ENCODE assay signal across 22 cellular contexts in genomic region chr13:47027797-47028437, GRCh38.
"Had no signal": no experiment of that assay in that cellular context is flagged by ENCODE, and none has a peak within 500 bp of the region (broad histone marks: within the 10 kb centered on the region; RNA-seq: fewer than 3 reads in every experiment).

No MANE protein-coding gene starts in this region.

- H3K4me3 Mint-ChIP-seq: activated T-cell treated with anti-CD3 and anti-CD28 coated beads, Interleukin-2, amount 50 U/mL, for 72 hours; effector memory CD8-positive, alpha-beta T cell; naive thymus-derived CD4-positive, alpha-beta T cell; stimulated activated memory B cell treated with anti-CD40 and anti-IgM and Interleukin-4, amounts not matched to agents 10 μg/mL and 1 μg/mL and 100 μg/mL, for 72 hours had no signal

- H3K27me3 Mint-ChIP-seq: stimulated activated memory B cell treated with anti-CD40 and anti-IgM and Interleukin-4, amounts not matched to agents 10 μg/mL and 1 μg/mL and 100 μg/mL, for 72 hours had no signal

- H3K36me3 Mint-ChIP-seq: naive thymus-derived CD4-positive, alpha-beta T cell; stimulated activated memory B cell treated with anti-CD40 and anti-IgM and Interleukin-4, amounts not matched to agents 10 μg/mL and 1 μg/mL and 100 μg/mL, for 72 hours had no signal

- H3K4me3 ChIP-seq: ascending aorta, esophagus squamous epithelium, lung, mucosa of descending colon, sigmoid colon, spleen, thoracic aorta, upper lobe of right lung had no signal

- H3K36me3 ChIP-seq: ascending aorta, esophagus squamous epithelium, sigmoid colon, spleen, thoracic aorta, upper lobe of right lung had no signal

- H3K4me1 ChIP-seq: ascending aorta, esophagus squamous epithelium, sigmoid colon, upper lobe of right lung had no signal

- H3K4me1 Mint-ChIP-seq: naive thymus-derived CD4-positive, alpha-beta T cell had no signal

- H3K9me3 ChIP-seq: ascending aorta, esophagus squamous epithelium, mucosa of descending colon, sigmoid colon, spleen, thoracic aorta, upper lobe of right lung had no signal

- H3K9me3 Mint-ChIP-seq: activated T-cell treated with anti-CD3 and anti-CD28 coated beads, Interleukin-2, amount 50 U/mL, for 72 hours; effector memory CD8-positive, alpha-beta T cell; naive thymus-derived CD4-positive, alpha-beta T cell; stimulated activated memory B cell treated with anti-CD40 and anti-IgM and Interleukin-4, amounts not matched to agents 10 μg/mL and 1 μg/mL and 100 μg/mL, for 72 hours had no signal

- H3K27me3 ChIP-seq: ascending aorta, esophagus squamous epithelium, sigmoid colon, spleen, upper lobe of right lung had no signal

- H3K27ac Mint-ChIP-seq: activated T-cell treated with anti-CD3 and anti-CD28 coated beads, Interleukin-2, amount 50 U/mL, for 72 hours; effector memory CD8-positive, alpha-beta T cell; naive thymus-derived CD4-positive, alpha-beta T cell; stimulated activated memory B cell treated with anti-CD40 and anti-IgM and Interleukin-4, amounts not matched to agents 10 μg/mL and 1 μg/mL and 100 μg/mL, for 72 hours had no signal

- ATAC-seq: activated CD4-positive, CD25-positive, alpha-beta regulatory T cell treated with anti-CD3 and anti-CD28 coated beads, Interleukin-2, amount 50 U/mL, for 24 hours; activated T-cell treated with anti-CD3 and anti-CD28 coated beads, Interleukin-2, amount 50 U/mL, for 72 hours; effector memory CD8-positive, alpha-beta T cell; left colon; mucosa of descending colon; naive thymus-derived CD4-positive, alpha-beta T cell; stimulated activated memory B cell treated with anti-CD40 and anti-IgM and Interleukin-4, amounts not matched to agents 10 μg/mL and 1 μg/mL and 100 μg/mL, for 72 hours; upper lobe of right lung had no signal

- FAIRE-seq: islet of Langerhans had no signal

- DNase-seq: activated CD4-positive, alpha-beta T cell treated with anti-CD3 and anti-CD28 coated beads, Interleukin-2, amount 50 U/mL, for 1 hour; activated effector memory CD4-positive, alpha-beta T cell treated with anti-CD3 and anti-CD28 coated beads, Interleukin-2, amount 50 U/mL, for 16 hours; activated naive CD4-positive, alpha-beta T cell treated with anti-CD3 and anti-CD28 coated beads, Interleukin-2, amount 50 U/mL, for 16 hours; activated T-cell treated with anti-CD3 and anti-CD28 coated beads, Interleukin-2, amount 50 U/mL, for 72 hours; effector memory CD8-positive, alpha-beta T cell; esophagus squamous epithelium; left colon; mucosa of descending colon; naive thymus-derived CD4-positive, alpha-beta T cell; nucleus accumbens; posterior cingulate gyrus; sigmoid colon; spleen; stimulated activated CD4-positive, alpha-beta T cell treated with anti-CD3 and anti-CD28 coated beads, Interleukin-4, amount 100 ng/mL, for 4 hours; T1000; upper lobe of right lung had no signal

- H3K27ac ChIP-seq: ascending aorta, esophagus squamous epithelium, sigmoid colon, spleen, thoracic aorta, upper lobe of right lung had no signal
